20 cellular contexts compared by ENCODE assay signal in the genomic region with DNA sequence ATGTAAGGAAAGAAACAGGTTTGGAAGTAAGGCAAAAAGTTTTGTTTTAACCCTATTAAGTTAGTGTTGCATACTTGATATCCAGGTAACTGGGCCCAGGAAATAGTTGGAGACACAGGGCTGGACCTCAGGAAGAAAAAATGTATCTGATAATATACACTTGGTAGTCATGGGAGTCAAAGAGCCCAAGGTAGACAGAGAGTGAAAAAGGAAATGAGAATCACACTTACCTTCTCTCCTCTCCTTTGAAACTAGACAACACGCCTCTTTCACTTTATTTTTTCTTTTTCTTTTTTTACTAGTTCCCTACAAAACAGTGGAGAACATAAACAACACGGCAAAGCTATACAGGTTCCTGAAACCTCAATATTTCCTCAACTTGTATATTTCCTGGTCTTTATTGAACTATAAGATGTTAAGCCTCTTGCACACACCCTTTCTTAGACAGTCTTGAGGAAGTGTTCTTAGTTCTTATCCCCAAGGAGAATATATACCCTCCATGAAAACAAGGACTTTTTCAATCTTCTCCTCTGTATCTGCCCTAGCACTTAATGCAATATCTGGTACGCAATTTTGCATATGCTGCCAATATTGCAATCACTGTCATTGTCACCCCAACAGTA. TPM values are rescaled to one million over a fixed set of nuclear protein-coding genes. Genes with fewer than 3 reads are reported as not detected.
DNase-seq lines count a peak whose midpoint lies in the region; ATAC-seq, FAIRE-seq and TF ChIP-seq lines count a peak whose summit lies in the region.
"Had no signal": no experiment of that assay in that cellular context is flagged by ENCODE, and none has a peak within 500 bp of the region (broad histone marks: within the 10 kb centered on the region; RNA-seq: fewer than 3 reads in every experiment).

No MANE protein-coding gene starts in this region.

- CTCF ChIA-PET in endothelial cell of umbilical vein (lab: Charles Lee), result no interaction called here

- H3K27ac ChIP-seq in endothelial cell of umbilical vein (ENCODE audit: insufficient read depth, low read depth, low read length), result no peak overlapping the region
- H3K27ac ChIP-seq: HL-60, KMS-11 had no signal

- dilution Hi-C loops in endothelial cell of umbilical vein (cut with MboI; ENCODE audit: extremely low pct_ligation_motif_present, low sequenced_read_pairs), result no loop called here

- H3K36me3 ChIP-seq in endothelial cell of umbilical vein (ENCODE audit: control insufficient read depth in 2 of 2, extremely low read depth in 1 of 2, insufficient read depth in 2 of 2, low read length in 2 of 2), result peaks cover 0 to 2% of the 10 kb centered on the region in 2 experiments
- H3K36me3 ChIP-seq: BE2C had no signal

- intact Hi-C loops in endothelial cell of umbilical vein (cut with micrococcal nuclease), result no loop called here

- BruUV-seq in endothelial cell of umbilical vein (replicated peaks; lab: Mats Ljungman, UMichigan), result no TSS peak

- ATAC-seq in GM19395 (IDR thresholded peaks at IDR 0.05; ENCODE audit: unreplicated experiment), result peak; percentile 53
- ATAC-seq in HG02840 (IDR thresholded peaks at IDR 0.05; ENCODE audit: low FRiP score, unreplicated experiment), result no peak
- ATAC-seq in HG03196 (IDR thresholded peaks at IDR 0.05; ENCODE audit: unreplicated experiment), result no peak
- no peak for ATAC-seq in HG03442 (IDR thresholded peaks at IDR 0.05; ENCODE audit: unreplicated experiment)
- ATAC-seq: GM12878 had no signal

- no peaks in the 10 kb centered on the region for H3K27me3 ChIP-seq in endothelial cell of umbilical vein (ENCODE audit: control insufficient read depth in 2 of 2, insufficient read depth in 2 of 2, low read length in 2 of 2)
- H3K27me3 ChIP-seq: BE2C had no signal

- H3K4me1 ChIP-seq in endothelial cell of umbilical vein (ENCODE audit: control insufficient read depth, extremely low read depth, insufficient read depth, low read length), result no peaks in the 10 kb centered on the region
- H3K4me1 ChIP-seq: BE2C had no signal

- DNase-seq in GM12891 (ENCODE audit: insufficient read length, low spot score) (no peak), endothelial cell of umbilical vein (ENCODE audit: low read depth, low spot score) (no peak)
- DNase-seq in activated T-cell treated with anti-CD3 and anti-CD28 coated beads, Interleukin-2, amount 50 U/mL, for 48 hours, result no peak
- DNase-seq: ACHN; BE2C; C1 segment of cervical spinal cord; CD4-positive, CD25-positive, alpha-beta regulatory T cell; CD8-positive, alpha-beta memory T cell; COR-L47; DMS79 treated with DMSO at 0.1 percent for 48 hours; GF-D8; H9 had no signal

- H3K9me3 ChIP-seq in endothelial cell of umbilical vein (replicated peaks; ENCODE audit: control insufficient read depth, insufficient read depth, low read length), result no peaks in the 10 kb centered on the region
- H3K9me3 ChIP-seq: BE2C had no signal

- no peak for TF ChIP-seq CTCF in endothelial cell of umbilical vein (IDR thresholded peaks at IDR 0.05; ENCODE audit: extremely low read depth in 1 of 2, insufficient read depth in 1 of 2, low read depth in 1 of 2, low read length in 2 of 2)

- H3K4me2 ChIP-seq in endothelial cell of umbilical vein (ENCODE audit: insufficient read depth, low read length), result no peak overlapping the region
- H3K4me2 ChIP-seq: KMS-11 had no signal

- no peaks in the 10 kb centered on the region for H3K9me1 ChIP-seq in endothelial cell of umbilical vein (replicated peaks; ENCODE audit: control insufficient read depth, extremely low read depth, insufficient read depth, low read length)

- H2AFZ ChIP-seq in endothelial cell of umbilical vein (ENCODE audit: low read depth, low read length), result no peak overlapping the region

- FAIRE-seq in GM12891 (lab: Jason Lieb, UNC), result peak; percentile 9
- FAIRE-seq in endothelial cell of umbilical vein (lab: Jason Lieb, UNC), result peak; percentile 37
- FAIRE-seq: H1 had no signal

- TF ChIP-seq POLR2A in GM12891 (IDR thresholded peaks at IDR 0.05; ENCODE audit: low read depth, low read length), result no peak
- no peak for TF ChIP-seq POLR2A in endothelial cell of umbilical vein (IDR thresholded peaks at IDR 0.05; ENCODE audit: low read depth, low read length)

- peaks cover 14% of the 10 kb centered on the region for H3K79me2 ChIP-seq in endothelial cell of umbilical vein (ENCODE audit: control insufficient read depth, insufficient read depth, low read length)

- H3K9ac ChIP-seq in endothelial cell of umbilical vein (replicated peaks; ENCODE audit: extremely low read depth, insufficient read depth, low read length), result no peak overlapping the region
- H3K9ac ChIP-seq: KMS-11 had no signal

- H4K20me1 ChIP-seq in endothelial cell of umbilical vein (replicated peaks; ENCODE audit: control insufficient read depth, extremely low read depth, insufficient read depth, low read length), result no peaks in the 10 kb centered on the region

- POLR2A ChIA-PET in endothelial cell of umbilical vein (lab: Charles Lee), result no interaction called here

- H3K4me3 ChIP-seq in endothelial cell of umbilical vein (replicated peaks in 1 of 3; ENCODE audit: insufficient read depth in 1 of 3, low read depth in 1 of 3, low read length in 3 of 3), result no peak overlapping the region
- H3K4me3 ChIP-seq: GM12878 had no signal

TF ChIP-seq in GM12891, 5 proteins besides CTCF, POLR2A, EP300 and RAD21:
- TF ChIP-seq POU2F2 (IDR thresholded peaks at IDR 0.05; ENCODE audit: low read depth, low read length) (no peak), TAF1 (IDR thresholded peaks at IDR 0.05; ENCODE audit: low read depth, low read length) (no peak), PAX5 (IDR thresholded peaks at IDR 0.05; ENCODE audit: insufficient read depth, low read length, severe bottlenecking) (no peak), SPI1 (IDR thresholded peaks at IDR 0.05; ENCODE audit: low read depth, low read length) (no peak), POLR2AphosphoS5 (IDR thresholded peaks at IDR 0.05; ENCODE audit: low read depth, low read length) (no peak)

TF ChIP-seq in endothelial cell of umbilical vein, 7 proteins besides CTCF, POLR2A, EP300 and RAD21:
- no peak for TF ChIP-seq MAX (IDR thresholded peaks at IDR 0.05; ENCODE audit: insufficient read depth, insufficient read length)

RNA-seq across cellular contexts. Expression of gene SYTL4, which starts 27.2 kb away (rescaled TPM):
- 3.7 TPM for polyA plus RNA-seq in GM12891 (2012; ENCODE audit: low read depth, missing spikeins)
- 18.4 and 25.6 TPM in 2 replicates for total RNA-seq in endothelial cell of umbilical vein
- polyA plus RNA-seq in endothelial cell of umbilical vein, result 8.1 and 44.1 TPM in 2 replicates
- 11.5 and 12.7 TPM in 2 replicates for polyA plus RNA-seq in endothelial cell of umbilical vein (2011; cell fraction: cytosol; rRNA removed)
- polyA plus RNA-seq in endothelial cell of umbilical vein (2011; cell fraction: nucleus; rRNA removed), result 37.0 and 62.6 TPM in 2 replicates
- 27.8 and 36.1 TPM in 2 replicates for polyA plus RNA-seq in endothelial cell of umbilical vein (2012)
- 21.4 TPM in 2 replicates for polyA minus RNA-seq in endothelial cell of umbilical vein
- polyA minus RNA-seq in endothelial cell of umbilical vein (2011; cell fraction: cytosol; rRNA and poly(A)+ RNA removed), result 8.8 TPM
- 21.5 and 26.0 TPM in 2 replicates for polyA minus RNA-seq in endothelial cell of umbilical vein (2011; cell fraction: nucleus; rRNA and poly(A)+ RNA removed)
- total RNA-seq: CD8-positive, alpha-beta memory T cell had no signal
- polyA plus RNA-seq: CD4-positive, CD25-positive, alpha-beta regulatory T cell; CD8-positive, alpha-beta memory T cell had no signal
